ENCODE assay signal across 10 cellular contexts in genomic region chr6:5086294-5086890, GRCh38. TPM values are rescaled to one million over a fixed set of nuclear protein-coding genes. Genes with fewer than 3 reads are reported as not detected.
DNase-seq lines count a peak whose midpoint lies in the region; ATAC-seq and TF ChIP-seq lines count a peak whose summit lies in the region.
"Had no signal": no experiment of that assay in that cellular context is flagged by ENCODE, and none has a peak within 500 bp of the region (broad histone marks: within the 10 kb centered on the region; RNA-seq: fewer than 3 reads in every experiment).

No MANE protein-coding gene starts in this region.

- H3K4me1 Mint-ChIP-seq in nephron progenitor cell, result peaks cover 21% of the 10 kb centered on the region

- DNase-seq in left ventricle myocardium inferior (no peak), Right ventricle myocardium superior (no peak), nephron progenitor cell (peak; percentile 34), uterus (no peak), glomerular visceral epithelial cell (ENCODE audit: extremely low spot score) (no peak)
- DNase-seq: amniotic stem cell had no signal

- no peaks in the 10 kb centered on the region for H3K36me3 Mint-ChIP-seq in nephron progenitor cell (ENCODE audit: low read depth)
- H3K36me3 Mint-ChIP-seq: CD4-positive, CD25-positive, alpha-beta regulatory T cell had no signal

- H3K4me3 Mint-ChIP-seq in nephron progenitor cell, result peak overlapping the region; percentile 55

- intact Hi-C loops in left ventricle myocardium inferior (cut with micrococcal nuclease), result no loop called here
- intact Hi-C loops in Right ventricle myocardium superior (cut with DNase I), result no loop called here
- intact Hi-C loops in uterus (cut with DNase I; ENCODE audit: low total_unique reads), result no loop called here

- 29 to 36% methylated on average over 56 of the region's 56 CpGs for WGBS in esophagus, 2 donors

- no peaks in the 10 kb centered on the region for H3K9me3 Mint-ChIP-seq in nephron progenitor cell

- no peaks in the 10 kb centered on the region for H3K27me3 ChIP-seq in left ventricle myocardium inferior (ENCODE audit: low read depth)
- H3K27me3 ChIP-seq in esophagus (ENCODE audit: control insufficient read depth in 1 of 2, insufficient read depth in 2 of 2, low read length in 2 of 2), result no peaks in the 10 kb centered on the region
- H3K27me3 ChIP-seq in uterus, result no peaks in the 10 kb centered on the region

- H3K4me1 ChIP-seq in left ventricle myocardium inferior, result peaks cover 56% of the 10 kb centered on the region
- H3K4me1 ChIP-seq in esophagus (ENCODE audit: control insufficient read depth in 2 of 2, insufficient read depth in 2 of 2, low read length in 1 of 2), result peaks cover 2 to 20% of the 10 kb centered on the region in 2 donors
- peaks cover 0 to 3% of the 10 kb centered on the region in 2 donors for H3K4me1 ChIP-seq in uterus

- peak overlapping the region; percentile 96 for H3K27ac ChIP-seq in left ventricle myocardium inferior (replicated peaks)
- no peak overlapping the region for H3K27ac ChIP-seq in esophagus (ENCODE audit: low read depth in 2 of 2, low read length in 1 of 2)
- peak overlapping the region in 1 of 2 donors; percentile 88 for H3K27ac ChIP-seq in uterus

- H3K27ac Mint-ChIP-seq in nephron progenitor cell, result no peak overlapping the region

- H3K27me3 Mint-ChIP-seq in nephron progenitor cell (ENCODE audit: low read depth, poor library complexity), result peaks cover 74% of the 10 kb centered on the region

- ATAC-seq in Right ventricle myocardium superior (ENCODE audit: poor library complexity), result no peak
- ATAC-seq in HG02763 (IDR thresholded peaks at IDR 0.05; ENCODE audit: unreplicated experiment), result no peak
- ATAC-seq in HG03442 (IDR thresholded peaks at IDR 0.05; ENCODE audit: unreplicated experiment), result no peak

- no peaks in the 10 kb centered on the region for H3K36me3 ChIP-seq in left ventricle myocardium inferior
- H3K36me3 ChIP-seq in esophagus (ENCODE audit: control insufficient read depth in 2 of 2, insufficient read depth in 2 of 2, low read length in 1 of 2), result no peaks in the 10 kb centered on the region
- no peaks in the 10 kb centered on the region for H3K36me3 ChIP-seq in uterus

- no peak for TF ChIP-seq CTCF in left ventricle myocardium inferior (IDR thresholded peaks at IDR 0.05; ENCODE audit: borderline replicate concordance)
- TF ChIP-seq CTCF in nephron progenitor cell (IDR thresholded peaks at IDR 0.05), result no peak
- TF ChIP-seq CTCF in uterus (IDR thresholded peaks at IDR 0.05), result no peak

- TF ChIP-seq POLR2A in uterus (IDR thresholded peaks at IDR 0.05), result no peak

- no peaks in the 10 kb centered on the region for H3K9me3 ChIP-seq in left ventricle myocardium inferior (replicated peaks)
- H3K9me3 ChIP-seq in esophagus (ENCODE audit: control insufficient read depth in 2 of 2, insufficient read depth in 1 of 2, low read depth in 1 of 2, low read length in 1 of 2), result peaks cover 0 to 6% of the 10 kb centered on the region in 2 donors
- no peaks in the 10 kb centered on the region for H3K9me3 ChIP-seq in uterus

- H3K4me3 ChIP-seq in left ventricle myocardium inferior, result peak overlapping the region; percentile 75
- peak overlapping the region; percentile 55 to 60 for H3K4me3 ChIP-seq in esophagus (ENCODE audit: low read depth in 1 of 2, low read length in 2 of 2)
- H3K4me3 ChIP-seq in uterus, result peak overlapping the region; percentile 51 to 56

RNA-seq across cellular contexts. Expression of gene PPP1R3G, which starts 1.3 kb away (rescaled TPM):
- 11.1 TPM for total RNA-seq in left ventricle myocardium inferior
- total RNA-seq in Right ventricle myocardium superior, result 14.2 TPM
- polyA plus RNA-seq in esophagus, result 1 to 10 TPM in 1 of 2 donors, under 1 TPM in 1; 0.92 to 2.2 TPM
- total RNA-seq in uterus, result 1 to 10 TPM in 3 of 4 donors, under 1 TPM in 1; 0.26 to 6.0 (median 2.8) TPM
- polyA plus RNA-seq: CD4-positive, CD25-positive, alpha-beta regulatory T cell had no signal
